ENCODE assay signal across 10 cellular contexts in the genomic region with DNA sequence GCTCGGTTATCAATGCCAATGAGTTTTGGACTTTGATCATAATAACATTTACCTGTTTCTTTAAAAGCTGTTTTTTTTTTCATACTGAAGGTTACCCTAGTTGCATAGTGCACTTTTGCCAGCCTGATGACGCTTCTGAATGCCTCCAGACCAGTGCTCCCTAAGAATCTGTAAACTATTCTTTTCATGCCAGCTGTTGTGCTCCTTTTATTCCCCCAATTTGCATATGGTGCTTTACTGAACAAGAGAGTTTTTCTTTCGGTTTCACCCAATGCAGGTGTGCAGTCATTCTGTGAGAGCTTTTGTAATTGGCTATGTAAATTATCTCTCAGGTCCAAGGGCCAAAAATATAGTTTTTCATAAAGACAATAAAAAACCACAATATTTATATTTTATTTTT. TPM values are rescaled to one million over a fixed set of nuclear protein-coding genes. Genes with fewer than 3 reads are reported as not detected.
A peak's percentile ranks its signal among the peaks of the same experiment; 100 is the strongest.
DNase-seq lines count a peak whose midpoint lies in the region; ATAC-seq and TF ChIP-seq lines count a peak whose summit lies in the region.
"Had no signal": no experiment of that assay in that cellular context is flagged by ENCODE, and none has a peak within 500 bp of the region (broad histone marks: within the 10 kb centered on the region; RNA-seq: fewer than 3 reads in every experiment).

No MANE protein-coding gene starts in this region.

- H3K9me2 ChIP-seq in SU-DHL-6 (replicated peaks; ENCODE audit: insufficient read depth, low read length) = no peaks in the 10 kb centered on the region

- no peak for TF ChIP-seq CTCF in SU-DHL-6 (IDR thresholded peaks at IDR 0.05; ENCODE audit: insufficient read depth, low read length, poor library complexity, severe bottlenecking)

- no peaks in the 10 kb centered on the region for H3K36me3 Mint-ChIP-seq in activated T-cell treated with anti-CD3 and anti-CD28 coated beads, Interleukin-2, amount 50 U/mL, for 4 hours (ENCODE audit: insufficient read depth)
- H3K36me3 Mint-ChIP-seq in stimulated activated naive B cell treated with anti-CD40 and anti-IgM and Interleukin-4, amounts not matched to agents 10 μg/mL and 1 μg/mL and 100 μg/mL, for 72 hours = peaks cover 10% of the 10 kb centered on the region in 2 donors

- H3K27ac Mint-ChIP-seq in stimulated activated naive B cell treated with anti-CD40 and anti-IgM and Interleukin-4, amounts not matched to agents 10 μg/mL and 1 μg/mL and 100 μg/mL, for 72 hours = peak overlapping the region; percentile 27
- H3K27ac Mint-ChIP-seq: dendritic cell treated with granulocyte-macrophage colony-stimulating factor and Interleukin-4, amounts not matched to agents 40 ng/mL and 50 ng/mL, for 4 days had no signal

- ATAC-seq in activated T-cell treated with anti-CD3 and anti-CD28 coated beads, Interleukin-2, amount 50 U/mL, for 4 hours = peak; percentile 85 to 88
- peak; percentile 90 for ATAC-seq in HG02870 (IDR thresholded peaks at IDR 0.05; ENCODE audit: unreplicated experiment)
- ATAC-seq in stimulated activated naive B cell treated with anti-CD40 and anti-IgM and Interleukin-4, amounts not matched to agents 10 μg/mL and 1 μg/mL and 100 μg/mL, for 72 hours (replicated peaks) = peak; percentile 91 to 93

- H2AFZ ChIP-seq in SU-DHL-6 (ENCODE audit: low read depth, low read length, severe bottlenecking) = no peak overlapping the region

- DNase-seq in activated T-cell treated with anti-CD3 and anti-CD28 coated beads, Interleukin-2, amount 50 U/mL, for 4 hours = no peak
- no peak for DNase-seq in activated T-cell treated with anti-CD3 and anti-CD28 coated beads, Interleukin-2, amount 50 U/mL, for 1 hour
- peak; percentile 27 for DNase-seq in stimulated activated naive B cell treated with anti-CD40 and anti-IgM and Interleukin-4, amounts not matched to agents 10 μg/mL and 1 μg/mL and 100 μg/mL, for 72 hours
- DNase-seq in NCI-H1105 (lab: John Stamatoyannopoulos, UW) (no peak), foreskin melanocyte (no peak)
- no peak for DNase-seq in activated CD8-positive, alpha-beta memory T cell treated with anti-CD3 and anti-CD28 coated beads for 24 hours

- no peaks in the 10 kb centered on the region for H3K36me3 ChIP-seq in SU-DHL-6 (ENCODE audit: low read length)
- H3K36me3 ChIP-seq: BLaER1 treated with 17β-estradiol and CSF1 and Interleukin-3, amounts not matched to agents 10 nM and 100 nM had no signal

- no peaks in the 10 kb centered on the region for H3K9me3 ChIP-seq in SU-DHL-6 (ENCODE audit: insufficient read depth, low read length)
- H3K9me3 ChIP-seq: BLaER1 treated with 17β-estradiol and CSF1 and Interleukin-3, amounts not matched to agents 10 nM and 100 nM had no signal

- no peaks in the 10 kb centered on the region for H3K27me3 ChIP-seq in SU-DHL-6 (ENCODE audit: low read length)
- H3K27me3 ChIP-seq: BLaER1 treated with 17β-estradiol and CSF1 and Interleukin-3, amounts not matched to agents 10 nM and 100 nM had no signal

- peak overlapping the region; percentile 44 for H3K4me2 ChIP-seq in SU-DHL-6 (ENCODE audit: low read depth, low read length, poor library complexity, severe bottlenecking)
- H3K4me2 ChIP-seq: BLaER1 treated with 17β-estradiol and CSF1 and Interleukin-3, amounts not matched to agents 10 nM and 100 nM had no signal

- no peaks in the 10 kb centered on the region for H3K9me3 Mint-ChIP-seq in activated T-cell treated with anti-CD3 and anti-CD28 coated beads, Interleukin-2, amount 50 U/mL, for 4 hours
- peaks cover 0 to 3% of the 10 kb centered on the region in 2 donors for H3K9me3 Mint-ChIP-seq in stimulated activated naive B cell treated with anti-CD40 and anti-IgM and Interleukin-4, amounts not matched to agents 10 μg/mL and 1 μg/mL and 100 μg/mL, for 72 hours
- H3K9me3 Mint-ChIP-seq: dendritic cell treated with granulocyte-macrophage colony-stimulating factor and Interleukin-4, amounts not matched to agents 40 ng/mL and 50 ng/mL, for 4 days had no signal

- no peak overlapping the region for H3K27ac ChIP-seq in SU-DHL-6 (ENCODE audit: low read depth, low read length)
- H3K27ac ChIP-seq: BLaER1 treated with 17β-estradiol and CSF1 and Interleukin-3, amounts not matched to agents 10 nM and 100 nM had no signal

- H4K20me1 ChIP-seq in SU-DHL-6 (ENCODE audit: low read depth, low read length) = no peaks in the 10 kb centered on the region
- H4K20me1 ChIP-seq: BLaER1 treated with 17β-estradiol and CSF1 and Interleukin-3, amounts not matched to agents 10 nM and 100 nM had no signal

- H3K4me1 Mint-ChIP-seq in activated T-cell treated with anti-CD3 and anti-CD28 coated beads, Interleukin-2, amount 50 U/mL, for 4 hours (ENCODE audit: low read depth) = peaks cover 33% of the 10 kb centered on the region
- H3K4me1 Mint-ChIP-seq in stimulated activated naive B cell treated with anti-CD40 and anti-IgM and Interleukin-4, amounts not matched to agents 10 μg/mL and 1 μg/mL and 100 μg/mL, for 72 hours = peaks cover 28 to 39% of the 10 kb centered on the region in 2 donors

- H3K9ac ChIP-seq in SU-DHL-6 (ENCODE audit: low read length) = no peak overlapping the region
- H3K9ac ChIP-seq: BLaER1 treated with 17β-estradiol and CSF1 and Interleukin-3, amounts not matched to agents 10 nM and 100 nM had no signal

- no peaks in the 10 kb centered on the region for H3K79me2 ChIP-seq in SU-DHL-6 (ENCODE audit: insufficient read depth, low read length)

- H3K4me3 Mint-ChIP-seq in activated T-cell treated with anti-CD3 and anti-CD28 coated beads, Interleukin-2, amount 50 U/mL, for 4 hours = peak overlapping the region; percentile 45
- peak overlapping the region; percentile 18 to 63 for H3K4me3 Mint-ChIP-seq in stimulated activated naive B cell treated with anti-CD40 and anti-IgM and Interleukin-4, amounts not matched to agents 10 μg/mL and 1 μg/mL and 100 μg/mL, for 72 hours
- H3K4me3 Mint-ChIP-seq: dendritic cell treated with granulocyte-macrophage colony-stimulating factor and Interleukin-4, amounts not matched to agents 40 ng/mL and 50 ng/mL, for 4 days had no signal

- peak overlapping the region; percentile 6 for H3K4me3 ChIP-seq in SU-DHL-6 (ENCODE audit: insufficient read depth, low read length, poor library complexity, severe bottlenecking)
- H3K4me3 ChIP-seq: BLaER1 treated with 17β-estradiol and CSF1 and Interleukin-3, amounts not matched to agents 10 nM and 100 nM had no signal

- no peaks in the 10 kb centered on the region for H3K27me3 Mint-ChIP-seq in activated T-cell treated with anti-CD3 and anti-CD28 coated beads, Interleukin-2, amount 50 U/mL, for 4 hours (ENCODE audit: low read depth)
- H3K27me3 Mint-ChIP-seq in stimulated activated naive B cell treated with anti-CD40 and anti-IgM and Interleukin-4, amounts not matched to agents 10 μg/mL and 1 μg/mL and 100 μg/mL, for 72 hours = no peaks in the 10 kb centered on the region
- H3K27me3 Mint-ChIP-seq: dendritic cell treated with granulocyte-macrophage colony-stimulating factor and Interleukin-4, amounts not matched to agents 40 ng/mL and 50 ng/mL, for 4 days had no signal

- H3F3A ChIP-seq in SU-DHL-6 (ENCODE audit: insufficient read depth) = peaks cover 12% of the 10 kb centered on the region

RNA-seq across cellular contexts. Expression of a gene that starts 48.1 kb away (rescaled TPM):
- total RNA-seq in activated T-cell treated with anti-CD3 and anti-CD28 coated beads, Interleukin-2, amount 50 U/mL, for 4 hours = 1 to 10 TPM; 5.9 to 6.1 (median 6.1) TPM
